Comparison of ENCODE assay signal across 10 cellular contexts in the genomic region with DNA sequence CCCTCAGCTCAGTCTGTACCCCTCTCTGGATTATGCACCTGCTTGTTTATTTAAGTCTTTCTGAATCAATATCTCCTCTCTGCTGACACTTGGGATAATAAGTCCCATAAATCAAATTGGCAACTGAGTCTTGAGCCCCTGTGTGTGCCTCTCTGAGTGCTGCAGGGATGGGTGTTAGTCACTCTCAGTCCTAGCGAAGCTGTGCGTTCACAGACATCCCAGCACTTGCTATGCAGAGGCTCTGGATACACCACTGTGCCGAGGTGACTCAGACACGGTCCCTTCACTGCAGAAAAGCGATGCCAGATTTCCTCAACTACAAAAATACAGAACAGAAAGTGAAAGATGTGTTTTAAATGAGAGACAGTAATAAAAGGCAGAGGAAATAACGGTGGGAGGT. TPM values are rescaled to one million over a fixed set of nuclear protein-coding genes. Genes with fewer than 3 reads are reported as not detected.
A peak's percentile ranks its signal among the peaks of the same experiment; 100 is the strongest.
DNase-seq lines count a peak whose midpoint lies in the region; ATAC-seq and TF ChIP-seq lines count a peak whose summit lies in the region.
"Had no signal": no experiment of that assay in that cellular context is flagged by ENCODE, and none has a peak within 500 bp of the region (broad histone marks: within the 10 kb centered on the region; RNA-seq: fewer than 3 reads in every experiment).

No MANE protein-coding gene starts in this region.

- TF ChIP-seq CTCF in left lung (IDR thresholded peaks at IDR 0.05) = no peak

- POLR2A ChIA-PET in activated CD4-positive, alpha-beta T cell treated with anti-CD3 and anti-CD28 coated beads for 36 hours (lab: Charles Lee) = no interaction called here

- H3K27me3 Mint-ChIP-seq in activated CD4-positive, alpha-beta T cell treated with anti-CD3 and anti-CD28 coated beads for 36 hours = peaks cover 6% of the 10 kb centered on the region
- peaks cover 10% of the 10 kb centered on the region for H3K27me3 Mint-ChIP-seq in stimulated activated naive CD8-positive, alpha-beta T cell treated with anti-CD3 and anti-CD28 coated beads, Interleukin-15, amount 100 ng/mL, for 72 hours

- peaks cover 17% of the 10 kb centered on the region for H3K4me1 Mint-ChIP-seq in activated CD4-positive, alpha-beta T cell treated with anti-CD3 and anti-CD28 coated beads for 36 hours
- peaks cover 28% of the 10 kb centered on the region for H3K4me1 Mint-ChIP-seq in stimulated activated naive CD8-positive, alpha-beta T cell treated with anti-CD3 and anti-CD28 coated beads, Interleukin-15, amount 100 ng/mL, for 72 hours

- H3K4me3 Mint-ChIP-seq in activated CD4-positive, alpha-beta T cell treated with anti-CD3 and anti-CD28 coated beads for 36 hours = no peak overlapping the region
- H3K4me3 Mint-ChIP-seq in stimulated activated naive CD8-positive, alpha-beta T cell treated with anti-CD3 and anti-CD28 coated beads, Interleukin-15, amount 100 ng/mL, for 72 hours = peak overlapping the region; percentile 37 to 50

- peak; percentile 74 for DNase-seq in SIG-M5 treated with dmso at 0.1 percent for 504 hours (lab: John Stamatoyannopoulos, UW; ENCODE audit: unreplicated experiment)
- DNase-seq in SIG-M5 (lab: John Stamatoyannopoulos, UW) = no peak
- peak; percentile 58 for DNase-seq in activated CD4-positive, alpha-beta T cell treated with anti-CD3 and anti-CD28 coated beads for 36 hours
- DNase-seq in left lung = no peak
- peak; percentile 18 to 27 for DNase-seq in stimulated activated naive CD8-positive, alpha-beta T cell treated with anti-CD3 and anti-CD28 coated beads, Interleukin-15, amount 100 ng/mL, for 72 hours
- DNase-seq in nucleus accumbens (lab: John Stamatoyannopoulos, UW) = no peak
- DNase-seq in NK-92 treated with Interleukin-12 subunit alpha and Interleukin-12 subunit beta, amount 100 ng/mL, for 24 hours (lab: John Stamatoyannopoulos, UW) = no peak
- DNase-seq: dermis blood vessel endothelial cell, left ventricle myocardium inferior had no signal

- no peak overlapping the region for H3K27ac Mint-ChIP-seq in activated CD4-positive, alpha-beta T cell treated with anti-CD3 and anti-CD28 coated beads for 36 hours
- peak overlapping the region in 1 of 2 donors; percentile 23 for H3K27ac Mint-ChIP-seq in stimulated activated naive CD8-positive, alpha-beta T cell treated with anti-CD3 and anti-CD28 coated beads, Interleukin-15, amount 100 ng/mL, for 72 hours

- H3K36me3 ChIP-seq in left lung = no peaks in the 10 kb centered on the region
- H3K36me3 ChIP-seq: left ventricle myocardium inferior had no signal

- CTCF ChIA-PET in activated CD4-positive, alpha-beta T cell treated with anti-CD3 and anti-CD28 coated beads for 36 hours (lab: Charles Lee) = no interaction called here

- peaks cover 0 to 7% of the 10 kb centered on the region in 2 donors for H3K4me1 ChIP-seq in left lung

- H3K27ac ChIP-seq in left lung = peak overlapping the region in 1 of 2 donors; percentile 5
- H3K27ac ChIP-seq: left ventricle myocardium inferior had no signal

- no peaks in the 10 kb centered on the region for H3K36me3 Mint-ChIP-seq in activated CD4-positive, alpha-beta T cell treated with anti-CD3 and anti-CD28 coated beads for 36 hours (ENCODE audit: low read depth)

- no peaks in the 10 kb centered on the region for H3K9me3 Mint-ChIP-seq in activated CD4-positive, alpha-beta T cell treated with anti-CD3 and anti-CD28 coated beads for 36 hours (ENCODE audit: low read depth)
- no peaks in the 10 kb centered on the region for H3K9me3 Mint-ChIP-seq in stimulated activated naive CD8-positive, alpha-beta T cell treated with anti-CD3 and anti-CD28 coated beads, Interleukin-15, amount 100 ng/mL, for 72 hours

- no peaks in the 10 kb centered on the region for H3K27me3 ChIP-seq in left lung

- no peak overlapping the region for H3K4me3 ChIP-seq in left lung
- H3K4me3 ChIP-seq: left ventricle myocardium inferior had no signal

- intact Hi-C loops in activated CD4-positive, alpha-beta T cell treated with anti-CD3 and anti-CD28 coated beads for 36 hours (cut with DNase I, micrococcal nuclease) = no loop called here
- intact Hi-C loops in left lung (cut with DNase I) = no loop called here

- ATAC-seq in activated CD4-positive, alpha-beta T cell treated with anti-CD3 and anti-CD28 coated beads for 36 hours = peak; percentile 94
- peak; percentile 54 for ATAC-seq in left lung
- peak; percentile 87 for ATAC-seq in stimulated activated naive CD8-positive, alpha-beta T cell treated with anti-CD3 and anti-CD28 coated beads, Interleukin-15, amount 100 ng/mL, for 72 hours
- ATAC-seq in GM19023 (IDR thresholded peaks at IDR 0.05; ENCODE audit: unreplicated experiment) = no peak

- H3K9me3 ChIP-seq in left lung = no peaks in the 10 kb centered on the region
- H3K9me3 ChIP-seq: left ventricle myocardium inferior had no signal

RNA-seq across cellular contexts. Expression of a gene that starts 4.1 kb away (rescaled TPM):
- total RNA-seq in activated CD4-positive, alpha-beta T cell treated with anti-CD3 and anti-CD28 coated beads for 36 hours = not detected
- total RNA-seq in left lung = 1 to 10 TPM; 1.9 to 5.0 TPM
- total RNA-seq: dermis blood vessel endothelial cell had no signal

Comparison
In these comparisons a context has a peak if more than half of its experiments do, and no peak if none do; other contexts are left out.
1. DNase-seq: peak in SIG-M5 treated with dmso at 0.1 percent for 504 hours (single experiment), activated CD4-positive, alpha-beta T cell treated with anti-CD3 and anti-CD28 coated beads for 36 hours (single experiment) and stimulated activated naive CD8-positive, alpha-beta T cell treated with anti-CD3 and anti-CD28 coated beads, Interleukin-15, amount 100 ng/mL, for 72 hours (2 of 2); none in SIG-M5 (single experiment), left lung (0 of 2), nucleus accumbens (0 of 56) and NK-92 treated with Interleukin-12 subunit alpha and Interleukin-12 subunit beta, amount 100 ng/mL, for 24 hours (single experiment).